In genomic region chr12:16606201-16606849, GRCh38 we compare ENCODE assay signal across 1 cellular context.
TF ChIP-seq lines count a peak whose summit lies in the region.

No MANE protein-coding gene starts in this region.

TF ChIP-seq in H1, 55 proteins besides CTCF, POLR2A, EP300 and RAD21 (continued from another document):
- TF ChIP-seq RXRA (IDR thresholded peaks at IDR 0.05; ENCODE audit: insufficient read depth, low read depth, low read length) (no peak), SAP30 (IDR thresholded peaks at IDR 0.05; ENCODE audit: insufficient read depth, insufficient replicate concordance, low read length) (peak; percentile 74), PHF8 (conservative IDR thresholded peaks at IDR 0.05; ENCODE audit: low read depth, low read length) (no peak), ASH2L (IDR thresholded peaks at IDR 0.05; ENCODE audit: low read length) (peak; percentile 97), CTBP2 (IDR thresholded peaks at IDR 0.05; ENCODE audit: borderline replicate concordance, insufficient read depth, insufficient read length, low read length) (no peak), BCL11A (IDR thresholded peaks at IDR 0.05; ENCODE audit: low read depth in 2 of 2, low read length in 2 of 2) (no peak), RBBP5 (IDR thresholded peaks at IDR 0.05; ENCODE audit: borderline replicate concordance, low read depth, low read length) (peak; percentile 97; the same call in 1 of the 2 replicates), HDAC2 (IDR thresholded peaks at IDR 0.05; ENCODE audit: borderline replicate concordance in 1 of 2, low read depth in 2 of 2, low read length in 2 of 2) (no peak), ATF3 (IDR thresholded peaks at IDR 0.05; ENCODE audit: insufficient read depth, low read depth, low read length) (no peak), ATF2 (IDR thresholded peaks at IDR 0.05; ENCODE audit: low read length) (no peak), JUN (IDR thresholded peaks at IDR 0.05; ENCODE audit: low read depth, low read length) (no peak), MAX (IDR thresholded peaks at IDR 0.05) (0 out of 2 replicates have a peak, but pooled peaks have one; percentile 37), CREB1 (IDR thresholded peaks at IDR 0.05) (no peak), SP2 (IDR thresholded peaks at IDR 0.05; ENCODE audit: low read length) (no peak), RFX5 (IDR thresholded peaks at IDR 0.05; ENCODE audit: borderline replicate concordance, low read depth, low read length) (no peak), TEAD4 (IDR thresholded peaks at IDR 0.05; ENCODE audit: low read depth, low read length) (no peak), SIN3A (conservative IDR thresholded peaks at IDR 0.05 in 1 of 2, IDR thresholded peaks at IDR 0.05 in 1 of 2; ENCODE audit: low read depth in 1 of 2, low read length in 2 of 2) (0 out of 4 replicates have a peak, but pooled peaks of 1 of the 2 experiments have one; percentile 79), GTF2F1 (IDR thresholded peaks at IDR 0.05; ENCODE audit: borderline replicate concordance, low read depth, low read length) (no peak), CHD7 (IDR thresholded peaks at IDR 0.05; ENCODE audit: insufficient replicate concordance, low read length) (no peak), CHD1 (IDR thresholded peaks at IDR 0.05; ENCODE audit: low read depth, low read length) (no peak), HDAC6 (IDR thresholded peaks at IDR 0.05; ENCODE audit: low read depth, low read length) (no peak), CBX8 (IDR thresholded peaks at IDR 0.05; ENCODE audit: borderline replicate concordance, low read depth, low read length) (no peak), TAF7 (optimal IDR thresholded peaks at IDR 0.05; ENCODE audit: borderline replicate concordance, low read depth, low read length) (no peak), YY1 (IDR thresholded peaks at IDR 0.05; ENCODE audit: low read depth, low read length) (no peak), POLR2AphosphoS5 (IDR thresholded peaks at IDR 0.05; ENCODE audit: low read depth, low read length) (no peak), CHD2 (IDR thresholded peaks at IDR 0.05; ENCODE audit: low read length) (no peak), KDM5A (IDR thresholded peaks at IDR 0.05; ENCODE audit: low read length) (no peak), JUND (IDR thresholded peaks at IDR 0.05; ENCODE audit: low read length) (no peak), TBP (IDR thresholded peaks at IDR 0.05; ENCODE audit: low read depth, low read length) (no peak), GABPA (IDR thresholded peaks at IDR 0.05; ENCODE audit: borderline replicate concordance, insufficient read depth, low read length) (no peak), BACH1 (IDR thresholded peaks at IDR 0.05; ENCODE audit: low read length) (no peak), BRCA1 (IDR thresholded peaks at IDR 0.05; ENCODE audit: low read depth, low read length) (no peak), FOSL1 (IDR thresholded peaks at IDR 0.05; ENCODE audit: insufficient read depth, low read depth, low read length) (no peak), ZNF274 (IDR thresholded peaks at IDR 0.05; ENCODE audit: borderline replicate concordance, extremely low read depth, low read length) (no peak), EZH2 (IDR thresholded peaks at IDR 0.05; ENCODE audit: low read depth, low read length, severe bottlenecking) (peak; percentile 47), KDM1A (IDR thresholded peaks at IDR 0.05; ENCODE audit: borderline replicate concordance, low read length) (no peak), MAFK (IDR thresholded peaks at IDR 0.05; ENCODE audit: low read depth, low read length) (no peak), SP4 (IDR thresholded peaks at IDR 0.05; ENCODE audit: low read length) (no peak), USF2 (IDR thresholded peaks at IDR 0.05; ENCODE audit: low read length) (no peak), NRF1 (IDR thresholded peaks at IDR 0.05; ENCODE audit: low read depth, low read length) (no peak), POU5F1 (IDR thresholded peaks at IDR 0.05; ENCODE audit: low read depth, low read length) (no peak), SRF (IDR thresholded peaks at IDR 0.05; ENCODE audit: low read depth, low read length) (no peak), TAF1 (IDR thresholded peaks at IDR 0.05; ENCODE audit: low read depth, low read length) (no peak), SP1 (IDR thresholded peaks at IDR 0.05; ENCODE audit: low read depth, low read length) (no peak), SUZ12 (IDR thresholded peaks at IDR 0.05; ENCODE audit: low read length) (peak; percentile 28; the same call in 1 of the 2 replicates), EGR1 (IDR thresholded peaks at IDR 0.05; ENCODE audit: borderline replicate concordance, low read depth, low read length) (no peak; the same call in 1 of the 2 replicates), E2F6 (IDR thresholded peaks at IDR 0.05) (no peak), SIX5 (IDR thresholded peaks at IDR 0.05; ENCODE audit: low read depth, low read length) (no peak), TCF12 (IDR thresholded peaks at IDR 0.05; ENCODE audit: low read depth, low read length) (no peak), KDM4A (IDR thresholded peaks at IDR 0.05; ENCODE audit: low read depth, low read length, severe bottlenecking) (peak; percentile 76), CBX5 (IDR thresholded peaks at IDR 0.05; ENCODE audit: low read depth, low read length) (no peak), CEBPB (IDR thresholded peaks at IDR 0.05; ENCODE audit: low read depth, low read length) (no peak)
